9 cellular contexts compared by ENCODE assay signal in genomic region chr16:23182206-23182674, GRCh38. TPM values are rescaled to one million over a fixed set of nuclear protein-coding genes. Genes with fewer than 3 reads are reported as not detected.
DNase-seq lines count a peak whose midpoint lies in the region; ATAC-seq, FAIRE-seq and TF ChIP-seq lines count a peak whose summit lies in the region.
"Had no signal": no experiment of that assay in that cellular context is flagged by ENCODE, and none has a peak within 500 bp of the region (broad histone marks: within the 10 kb centered on the region; RNA-seq: fewer than 3 reads in every experiment).

No MANE protein-coding gene starts in this region.

- H3K9me3 ChIP-seq in osteoblast (ENCODE audit: low read depth, low read length) (no peaks in the 10 kb centered on the region), suprapubic skin (no peaks in the 10 kb centered on the region)

- peak overlapping the region; percentile 60 for H3K4me2 ChIP-seq in osteoblast (ENCODE audit: insufficient read depth, low read length)

- H3K36me3 ChIP-seq in osteoblast (ENCODE audit: insufficient read depth, low read length) (no peaks in the 10 kb centered on the region), suprapubic skin (peaks cover 2% of the 10 kb centered on the region)

- TF ChIP-seq POLR2A in suprapubic skin (IDR thresholded peaks at IDR 0.05) = no peak

- no peaks in the 10 kb centered on the region for H3K4me1 ChIP-seq in osteoblast (ENCODE audit: insufficient read depth, low read length)
- H3K4me1 ChIP-seq in suprapubic skin = peaks cover 16% of the 10 kb centered on the region

- H3K27ac Mint-ChIP-seq in Calu3 (ENCODE audit: unreplicated experiment) = no peak overlapping the region

- no peaks in the 10 kb centered on the region for H3K9me3 Mint-ChIP-seq in Calu3 (ENCODE audit: low read depth, unreplicated experiment)

- H3K27me3 ChIP-seq in osteoblast (ENCODE audit: insufficient read depth, low read length) (peaks cover 34% of the 10 kb centered on the region), suprapubic skin (peaks cover 47% of the 10 kb centered on the region)

- no peaks in the 10 kb centered on the region for H3K79me2 ChIP-seq in osteoblast (ENCODE audit: insufficient read depth, low read length)

- H3K4me3 ChIP-seq in osteoblast (ENCODE audit: insufficient read depth, low read length) = no peak overlapping the region
- H3K4me3 ChIP-seq in suprapubic skin = peak overlapping the region; percentile 65

- no peak for FAIRE-seq in RCC 7860 (lab: Jason Lieb, UNC)
- FAIRE-seq: TTC549 had no signal

- H3K36me3 Mint-ChIP-seq in Calu3 (ENCODE audit: insufficient read depth, unreplicated experiment) = no peaks in the 10 kb centered on the region

- in situ Hi-C loops in KBM-7 (cut with MboI; ENCODE audit: low pct_unique_long_range_greater_than_20kb, low sequenced_read_pairs) = no loop called here

- no peaks in the 10 kb centered on the region for H4K20me1 ChIP-seq in osteoblast (ENCODE audit: insufficient read depth, low read length)

- peak; percentile 99 for DNase-seq in Calu3
- peak; percentile 76 for DNase-seq in KBM-7
- peak; percentile 28 for DNase-seq in RCC 7860 (ENCODE audit: low spot score)
- DNase-seq in activated effector memory CD4-positive, alpha-beta T cell treated with anti-CD3 and anti-CD28 coated beads, Interleukin-2, amount 50 U/mL, for 16 hours = peak; percentile 89
- DNase-seq in foreskin melanocyte = peak; percentile 19
- peak; percentile 97 for DNase-seq in osteoblast (ENCODE audit: insufficient read length, low spot score, missing footprints)
- no peak for DNase-seq in suprapubic skin (ENCODE audit: low spot score in 2 of 2)

- BruUV-seq in Calu3 (replicated peaks; lab: Mats Ljungman, UMichigan) = no TSS peak

- H2AFZ ChIP-seq in osteoblast (ENCODE audit: low read length) = peak overlapping the region; percentile 68

- peaks cover 86% of the 10 kb centered on the region for H3K27me3 Mint-ChIP-seq in Calu3 (ENCODE audit: unreplicated experiment)

- peak; percentile 83 for ATAC-seq in GM21526 (IDR thresholded peaks at IDR 0.05; ENCODE audit: low FRiP score, unreplicated experiment)

- no peak for TF ChIP-seq EP300 in suprapubic skin (IDR thresholded peaks at IDR 0.05)

- peak overlapping the region; percentile 41 for H3K4me3 Mint-ChIP-seq in Calu3 (ENCODE audit: low read depth, unreplicated experiment)

- TF ChIP-seq CTCF in Calu3 (IDR thresholded peaks at IDR 0.05; ENCODE audit: unreplicated experiment) (peak; percentile 98), osteoblast (IDR thresholded peaks at IDR 0.05; ENCODE audit: extremely low read depth, low read depth, low read length) (peak; percentile 77), suprapubic skin (IDR thresholded peaks at IDR 0.05) (peak; percentile 88 to 99)

- no peak overlapping the region for H3K27ac ChIP-seq in osteoblast (ENCODE audit: low read depth, low read length)
- no peak overlapping the region for H3K27ac ChIP-seq in suprapubic skin

- intact Hi-C loops in Calu3 (cut with micrococcal nuclease; ENCODE audit: unreplicated experiment) = loop anchor here (1.0 to 10.0 kb wide), 3 partner anchors 195 to 323 kb away; no protein-coding TSS in a partner anchor

- CTCF ChIA-PET in Calu3 (lab: Charles Lee) = interaction anchor here (0.6 to 4.7 kb wide), 5 partner anchors 9 to 253 kb away, joined by 3 to 54 read pairs (median 5); no protein-coding TSS in a partner anchor

- 5% methylated on average over 24 of the region's 33 CpGs for WGBS in suprapubic skin

- H3K4me1 Mint-ChIP-seq in Calu3 (ENCODE audit: low read depth, unreplicated experiment) = peaks cover 10% of the 10 kb centered on the region

RNA-seq across cellular contexts. Expression of gene SCNN1G, which starts 0.3 kb away (rescaled TPM):
- not detected in 2 replicates for total RNA-seq in Calu3 (2022)
- total RNA-seq in osteoblast = not detected in 2 replicates
- 10 to 100 TPM in 3 of 4 donors, 1 to 10 TPM in 1; 8.5 to 25.6 (median 16.6) TPM for total RNA-seq in suprapubic skin

RNA-seq across cellular contexts. Expression of gene USP31, which starts 33.0 kb away (rescaled TPM):
- 19.4 and 23.6 TPM in 2 replicates for total RNA-seq in Calu3 (2022)
- total RNA-seq in osteoblast = 6.2 and 7.4 TPM in 2 replicates
- 10 to 100 TPM; 22.0 to 44.7 (median 31.2) TPM for total RNA-seq in suprapubic skin

Comparison
In these comparisons a context has a peak if more than half of its experiments do, and no peak if none do; other contexts are left out.
1. DNase-seq: peak in Calu3 (single experiment), KBM-7 (single experiment), RCC 7860 (single experiment), activated effector memory CD4-positive, alpha-beta T cell treated with anti-CD3 and anti-CD28 coated beads, Interleukin-2, amount 50 U/mL, for 16 hours (single experiment), foreskin melanocyte (single experiment) and osteoblast (single experiment); none in suprapubic skin (0 of 2).
2. Peak in every context shown above with its lines, with median percentiles within 50 percentile points of each other: CTCF ChIP-seq.